Comparison of ENCODE assay signal across 15 cellular contexts in genomic region chr18:48986851-48987761, GRCh38.
"Had no signal": no experiment of that assay in that cellular context is flagged by ENCODE, and none has a peak within 500 bp of the region (broad histone marks: within the 10 kb centered on the region; RNA-seq: fewer than 3 reads in every experiment).

No MANE protein-coding gene starts in this region.

- H3K9me3 Mint-ChIP-seq: activated T-helper 1 cell treated with anti-CD3 and anti-CD28 coated beads, Interleukin-12 subunit alpha, Interleukin-12 subunit beta, Interleukin-2, Interleukin-4 antibody, amounts not matched to agents 30 ng/mL and 10 ng/mL and 1 ng/mL, durations not matched to agents 14 hours and 24 hours and 36 hours had no signal

- H3K4me1 ChIP-seq: transverse colon had no signal

- H2AFZ ChIP-seq: parathyroid adenoma had no signal

- H3K9me3 ChIP-seq: right atrium auricular region, transverse colon had no signal

- H3K79me2 ChIP-seq: parathyroid adenoma had no signal

- H3K27me3 ChIP-seq: right atrium auricular region, transverse colon had no signal

- H3K36me3 ChIP-seq: right atrium auricular region, transverse colon, WERI-Rb-1 had no signal

- DNase-seq: activated CD4-positive, alpha-beta T cell treated with anti-CD3 and anti-CD28 coated beads for 4 hours; activated CD8-positive, alpha-beta T cell treated with anti-CD3 and anti-CD28 coated beads, Interleukin-2, amount 10 ng/mL, durations not matched to agents 7 days and 5 days; activated naive CD4-positive, alpha-beta T cell treated with Interleukin-2 at 50 U/mL for 16 hours; amniotic stem cell; cerebellar nuclear complex; head of caudate nucleus; T-helper 9 cell; transverse colon; WERI-Rb-1 had no signal

- H3K4me3 Mint-ChIP-seq: activated CD8-positive, alpha-beta T cell treated with anti-CD3 and anti-CD28 coated beads, Interleukin-2, amount 10 ng/mL, durations not matched to agents 7 days and 5 days; activated T-helper 1 cell treated with anti-CD3 and anti-CD28 coated beads, Interleukin-12 subunit alpha, Interleukin-12 subunit beta, Interleukin-2, Interleukin-4 antibody, amounts not matched to agents 30 ng/mL and 10 ng/mL and 1 ng/mL, durations not matched to agents 14 hours and 24 hours and 36 hours had no signal

- H3K9ac ChIP-seq: parathyroid adenoma had no signal

- H3K27ac Mint-ChIP-seq: activated CD8-positive, alpha-beta T cell treated with anti-CD3 and anti-CD28 coated beads, Interleukin-2, amount 10 ng/mL, durations not matched to agents 7 days and 5 days; activated T-helper 1 cell treated with anti-CD3 and anti-CD28 coated beads, Interleukin-12 subunit alpha, Interleukin-12 subunit beta, Interleukin-2, Interleukin-4 antibody, amounts not matched to agents 30 ng/mL and 10 ng/mL and 1 ng/mL, durations not matched to agents 14 hours and 24 hours and 36 hours had no signal

- ATAC-seq: activated CD8-positive, alpha-beta T cell treated with anti-CD3 and anti-CD28 coated beads, Interleukin-2, amount 10 ng/mL, durations not matched to agents 7 days and 5 days; esophagus mucosa; left lobe of liver had no signal

- H3K27ac ChIP-seq: parathyroid adenoma, right atrium auricular region, skin epidermis, transverse colon, WERI-Rb-1 had no signal

- H3K4me3 ChIP-seq: right atrium auricular region, skin epidermis, transverse colon had no signal
